ENCODE assay signal across 8 cellular contexts in the genomic region with DNA sequence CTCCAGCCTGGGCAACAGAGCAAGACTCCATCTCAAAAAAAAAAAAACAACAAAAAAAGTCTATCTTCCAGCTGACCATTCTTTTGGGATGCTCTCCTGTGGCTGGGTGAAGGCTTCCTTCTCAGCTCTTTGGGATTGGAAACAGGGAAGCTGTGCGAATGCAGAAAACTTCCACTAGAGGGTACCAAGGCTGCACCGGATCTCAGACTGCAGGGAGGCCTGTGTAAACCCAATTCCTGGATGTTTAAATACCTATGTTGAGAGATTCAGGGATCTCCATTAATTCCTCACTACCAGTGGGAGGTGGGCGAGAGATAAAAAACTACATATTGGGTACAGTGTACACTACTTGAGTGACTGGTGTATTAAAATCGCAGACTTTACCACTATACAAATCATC. TPM values are rescaled to one million over a fixed set of nuclear protein-coding genes. Genes with fewer than 3 reads are reported as not detected.
DNase-seq lines count a peak whose midpoint lies in the region; ATAC-seq and TF ChIP-seq lines count a peak whose summit lies in the region.
"Not testable (repeated sequence)": the region's sequence is repeated elsewhere in the genome, so short reads cannot be mapped to it uniquely, and the experiment has no call there.

No MANE protein-coding gene starts in this region.

- not testable (repeated sequence) for H3K4me1 ChIP-seq in GM23338 (ENCODE audit: insufficient read depth); foreskin keratinocyte
- H3K4me1 ChIP-seq in lower lobe of right lung (peaks cover 18% of the 10 kb centered on the region), spleen (peaks cover 4 to 27% (median 18%) of the 10 kb centered on the region in 6 donors)

- H3K9me3 ChIP-seq in CD4-positive, alpha-beta T cell (ENCODE audit: control insufficient read depth, low read length); lower lobe of right lung; spleen: not testable (repeated sequence)

- TF ChIP-seq CTCF in CD4-positive, alpha-beta T cell (IDR thresholded peaks at IDR 0.05): not testable (repeated sequence)
- TF ChIP-seq CTCF in GM23338 (conservative IDR thresholded peaks at IDR 0.05; ENCODE audit: low read depth in 2 of 2) (peak; percentile 44 to 52), brain (conservative IDR thresholded peaks at IDR 0.05) (peak; percentile 60 to 64), foreskin keratinocyte (conservative IDR thresholded peaks at IDR 0.05) (peak; percentile 68), lower lobe of right lung (IDR thresholded peaks at IDR 0.05) (peak; percentile 48), spleen (IDR thresholded peaks at IDR 0.05 in 8 of 11, conservative IDR thresholded peaks at IDR 0.05 in 3 of 11) (peak in 7 of 11 experiments; percentile 16 to 53 (median 34))

- H3K4me3 ChIP-seq in GM23338, lower lobe of right lung, spleen: not testable (repeated sequence)

- H3K9me2 ChIP-seq in GM23338 (ENCODE audit: insufficient read depth): not testable (repeated sequence)

- H3K9me3 Mint-ChIP-seq in CD4-positive, alpha-beta T cell; GM23338; brain: not testable (repeated sequence)

- not testable (repeated sequence) for H3K27ac ChIP-seq in CD4-positive, alpha-beta T cell (ENCODE audit: low read depth, low read length); GM23338 (ENCODE audit: low read depth); foreskin keratinocyte; lower lobe of right lung; spleen

- ATAC-seq in CD4-positive, alpha-beta T cell (ENCODE audit: poor library complexity): peak; percentile 32
- ATAC-seq in GM23338 (peak; percentile 90), lower lobe of right lung (peak; percentile 64 to 74)
- ATAC-seq in foreskin keratinocyte: not testable (repeated sequence)

- not testable (repeated sequence) for H3K36me3 ChIP-seq in GM23338 (ENCODE audit: insufficient read depth); lower lobe of right lung; spleen

- DNase-seq in CD4-positive, alpha-beta T cell; lower lobe of right lung; spleen: not testable (repeated sequence)
- DNase-seq in GM23338 (ENCODE audit: low spot score): peak; percentile 35
- DNase-seq in NCI-H1694 (lab: John Stamatoyannopoulos, UW): peak; percentile 41
- DNase-seq in SK-N-DZ (ENCODE audit: low spot score): peak; percentile 20
- DNase-seq in foreskin keratinocyte: peak in 1 of 2 donors; percentile 7

- H3K4me2 ChIP-seq in GM23338: not testable (repeated sequence)

- H3K27ac Mint-ChIP-seq in CD4-positive, alpha-beta T cell; GM23338: not testable (repeated sequence)
- H3K27ac Mint-ChIP-seq in brain: peak overlapping the region in 2 of 5 experiments; percentile 44 to 49

- not testable (repeated sequence) for H3F3A ChIP-seq in GM23338 (replicated peaks; ENCODE audit: low read depth)

- not testable (repeated sequence) for TF ChIP-seq POLR2A in spleen (IDR thresholded peaks at IDR 0.05)

- H3K27me3 Mint-ChIP-seq in CD4-positive, alpha-beta T cell; GM23338 (ENCODE audit: insufficient read depth, low read depth, poor library complexity): not testable (repeated sequence)
- peaks cover 15% of the 10 kb centered on the region for H3K27me3 Mint-ChIP-seq in brain

- not testable (repeated sequence) for H2AFZ ChIP-seq in GM23338

- CTCF ChIA-PET in CD4-positive, alpha-beta T cell (lab: Charles Lee): not testable (repeated sequence)

- H3K36me3 Mint-ChIP-seq in CD4-positive, alpha-beta T cell (ENCODE audit: low read depth); GM23338 (ENCODE audit: low read depth); brain: not testable (repeated sequence)

- POLR2A ChIA-PET in CD4-positive, alpha-beta T cell (lab: Charles Lee): not testable (repeated sequence)

- H3K27me3 ChIP-seq in CD4-positive, alpha-beta T cell (ENCODE audit: control insufficient read depth, insufficient read depth, low read length); GM23338 (ENCODE audit: insufficient read depth); foreskin keratinocyte; lower lobe of right lung (ENCODE audit: low read depth); spleen (replicated peaks in 1 of 7): not testable (repeated sequence)

- H4K20me1 ChIP-seq in GM23338 (replicated peaks; ENCODE audit: insufficient read depth): not testable (repeated sequence)

- WGBS in spleen, 5 donors: 56 to 80% (median 68%) methylated on average over 3 to 4 of the region's 4 CpGs

- not testable (repeated sequence) for H3K4me1 Mint-ChIP-seq in CD4-positive, alpha-beta T cell (ENCODE audit: low read depth); GM23338; brain

- not testable (repeated sequence) for H3K79me2 ChIP-seq in GM23338 (replicated peaks; ENCODE audit: insufficient read depth)

- intact Hi-C loops in CD4-positive, alpha-beta T cell (cut with DNase I, micrococcal nuclease); lower lobe of right lung (cut with DNase I); spleen (cut with DNase I; ENCODE audit: low total_unique reads): not testable (repeated sequence)

- not testable (repeated sequence) for H3K4me3 Mint-ChIP-seq in CD4-positive, alpha-beta T cell; GM23338
- peak overlapping the region in 1 of 5 experiments; percentile 19 for H3K4me3 Mint-ChIP-seq in brain

RNA-seq across cellular contexts. Expression of a gene that starts 30.3 kb away (rescaled TPM):
- total RNA-seq in CD4-positive, alpha-beta T cell: 10 to 100 TPM; 77.3 to 80.7 TPM
- total RNA-seq in GM23338 (2014; rRNA removed; shearing (Covaris generic)): 85.2 and 91.5 TPM in 2 replicates
- 113 and 123 TPM in 2 replicates for polyA plus RNA-seq in GM23338 (2016; fragmentation: Nextera tagmentation; extraction: Ambion mirVana)
- polyA plus RNA-seq in SK-N-DZ (2014; cell fraction: cytosol; rRNA removed): 32.5 and 41.1 TPM in 2 replicates
- polyA plus RNA-seq in SK-N-DZ (2014; cell fraction: nucleus; rRNA removed): 68.4 and 105 TPM in 2 replicates
- 82.7 TPM for polyA plus RNA-seq in brain (ENCODE audit: insufficient read depth, low read depth, low replicate concordance)
- 55.6 and 58.1 TPM in 2 replicates for total RNA-seq in foreskin keratinocyte
- polyA plus RNA-seq in foreskin keratinocyte: 14.9 and 17.6 TPM in 2 replicates
- total RNA-seq in lower lobe of right lung: 124 TPM
- 100 to 1,000 TPM in 6 of 7 donors, 10 to 100 TPM in 1; 97.0 to 165 (median 114) TPM for total RNA-seq in spleen
- polyA plus RNA-seq in spleen: 10 to 100 TPM; 19.2 to 28.6 (median 25.2) TPM
